8 cellular contexts compared by ENCODE assay signal in genomic region chr12:46383654-46384450, GRCh38. TPM values are rescaled to one million over a fixed set of nuclear protein-coding genes. Genes with fewer than 3 reads are reported as not detected.
DNase-seq lines count a peak whose midpoint lies in the region; ATAC-seq, FAIRE-seq and TF ChIP-seq lines count a peak whose summit lies in the region.

No MANE protein-coding gene starts in this region.

- peaks cover 2% of the 10 kb centered on the region for H3K79me1 ChIP-seq in neuronal stem cell (ENCODE audit: low read depth, low read length)

- H2BK12ac ChIP-seq in neuronal stem cell (ENCODE audit: low read length): peak overlapping the region; percentile 65

- no peaks in the 10 kb centered on the region for H3K36me3 ChIP-seq in neuronal stem cell (replicated peaks in 1 of 2; ENCODE audit: control insufficient read depth in 2 of 2, insufficient read depth in 2 of 2, low read length in 2 of 2)

- FAIRE-seq in GM19239 (lab: Jason Lieb, UNC): peak; percentile 83

- peak overlapping the region; percentile 57 for H2BK120ac ChIP-seq in neuronal stem cell (ENCODE audit: low read depth, low read length)

- H2AK5ac ChIP-seq in neuronal stem cell (ENCODE audit: low read depth, low read length): peak overlapping the region; percentile 96

- peaks cover 0 to 8% of the 10 kb centered on the region in 2 donors for H3K4me1 ChIP-seq in neuronal stem cell (ENCODE audit: control insufficient read depth in 2 of 2, insufficient read depth in 1 of 2, low read depth in 1 of 2, low read length in 2 of 2)

- peak; percentile 81 for DNase-seq in CD14-positive monocyte (ENCODE audit: low spot score)
- DNase-seq in GM19239 (ENCODE audit: insufficient read length, low spot score): no peak
- DNase-seq in activated effector memory CD4-positive, alpha-beta T cell treated with Interleukin-2 at 50 U/mL for 16 hours: peak; percentile 58
- peak; percentile 96 for DNase-seq in fibroblast of the conjunctiva (ENCODE audit: low read depth)
- DNase-seq in neuronal stem cell (ENCODE audit: low spot score): peak; percentile 21
- peak in 48 of 49 donors; percentile 35 to 97 (median 79) for DNase-seq in substantia nigra (lab: John Stamatoyannopoulos, UW)

- peak overlapping the region; percentile 97 for H3K23ac ChIP-seq in neuronal stem cell (ENCODE audit: low read depth, low read length, poor library complexity)

- no peaks in the 10 kb centered on the region for H3K9me3 Mint-ChIP-seq in CD14-positive monocyte

- no peak overlapping the region for H4K8ac ChIP-seq in neuronal stem cell (ENCODE audit: low read depth, low read length)

- peak overlapping the region; percentile 96 to 99 (median 98) for H3K27ac Mint-ChIP-seq in CD14-positive monocyte

- TF ChIP-seq CTCF in CD14-positive monocyte (IDR thresholded peaks at IDR 0.05): no peak

- no peaks in the 10 kb centered on the region for H3K27me3 Mint-ChIP-seq in CD14-positive monocyte (ENCODE audit: low read depth in 3 of 3)

- peaks cover 0 to 7% (median 0%) of the 10 kb centered on the region in 3 experiments for H3K27me3 ChIP-seq in neuronal stem cell (ENCODE audit: control insufficient read depth in 3 of 3, insufficient read depth in 3 of 3, low read depth in 1 of 3, low read length in 3 of 3)

- H4K91ac ChIP-seq in neuronal stem cell (ENCODE audit: low read depth, low read length, poor library complexity): peak overlapping the region; percentile 32

- H3K4me1 Mint-ChIP-seq in CD14-positive monocyte: peaks cover 51% of the 10 kb centered on the region

- H3K27ac ChIP-seq in neuronal stem cell (replicated peaks; ENCODE audit: low read length) (peak overlapping the region; percentile 79), substantia nigra (ENCODE audit: low read depth, low read length, poor library complexity, severe bottlenecking) (peak overlapping the region; percentile 98)

- H3K4me2 ChIP-seq in neuronal stem cell (ENCODE audit: insufficient read depth, low read length, poor library complexity, severe bottlenecking): peak overlapping the region; percentile 81

- ATAC-seq in HG03457 (IDR thresholded peaks at IDR 0.05; ENCODE audit: unreplicated experiment): peak; percentile 27

- peaks cover 2 to 3% of the 10 kb centered on the region in 2 donors for H3K9me3 ChIP-seq in neuronal stem cell (replicated peaks in 1 of 2; ENCODE audit: control insufficient read depth in 2 of 2, insufficient read depth in 1 of 2, low read depth in 1 of 2, low read length in 2 of 2)

- peak overlapping the region; percentile 83 to 92 for H3K4me3 Mint-ChIP-seq in CD14-positive monocyte

- H2BK15ac ChIP-seq in neuronal stem cell (ENCODE audit: low read length): peak overlapping the region; percentile 90

- H3K9ac ChIP-seq in neuronal stem cell (ENCODE audit: low read depth, low read length, poor library complexity): peak overlapping the region; percentile 94

- peak overlapping the region; percentile 99 for H3K18ac ChIP-seq in neuronal stem cell (ENCODE audit: low read length)

- peak overlapping the region; percentile 94 for H2AFZ ChIP-seq in neuronal stem cell (ENCODE audit: low read length)

- H3K4me3 ChIP-seq in neuronal stem cell (ENCODE audit: low read length in 2 of 2): peak overlapping the region; percentile 72 to 98

- H3K14ac ChIP-seq in neuronal stem cell (ENCODE audit: low read length): peak overlapping the region; percentile 97

- WGBS in neuronal stem cell (ENCODE audit: extremely low coverage in 2 of 2, insufficient read length in 2 of 2, insufficient replicate concordance in 1 of 2), 2 donors: no CpG with 5 or more reads among the region's 47 CpGs

- intact Hi-C loops in CD14-positive monocyte (cut with micrococcal nuclease): loop anchor here (1.0 to 5.0 kb wide), 3 partner anchors 12 to 283 kb away; partner anchors contain the start of gene SLC38A2 (in 1 of the 2)

- H2BK5ac ChIP-seq in neuronal stem cell (ENCODE audit: low read length): peak overlapping the region; percentile 83

- peak overlapping the region; percentile 91 for H3K4ac ChIP-seq in neuronal stem cell (ENCODE audit: low read length)

- H3K36me3 Mint-ChIP-seq in CD14-positive monocyte: no peaks in the 10 kb centered on the region

TF ChIP-seq in PFSK-1, 5 proteins besides CTCF, POLR2A, EP300 and RAD21:
- no peak for TF ChIP-seq SIN3A (IDR thresholded peaks at IDR 0.05; ENCODE audit: borderline replicate concordance, insufficient read depth, low read length)
- 0 out of 4 replicates have a peak, but pooled peaks of 1 of the 2 experiments have one; percentile 14 for TF ChIP-seq REST (IDR thresholded peaks at IDR 0.05; ENCODE audit: insufficient read depth in 1 of 2, low read depth in 2 of 2, low read length in 2 of 2)
- peak; percentile 31; the same call in 1 of the 2 replicates for TF ChIP-seq POLR2AphosphoS5 (IDR thresholded peaks at IDR 0.05; ENCODE audit: low read depth, low read length)
- TF ChIP-seq FOXP2 (optimal IDR thresholded peaks at IDR 0.05; ENCODE audit: borderline replicate concordance, extremely low read depth, extremely low read length, insufficient read depth): no peak
- no peak for TF ChIP-seq TAF1 (IDR thresholded peaks at IDR 0.05; ENCODE audit: borderline replicate concordance, insufficient read depth, low read length)

RNA-seq across cellular contexts. Expression of gene SLC38A2, which starts 11.3 kb away (rescaled TPM):
- polyA plus RNA-seq in CD14-positive monocyte: 10 to 100 TPM; 33.8 to 48.7 TPM
- polyA plus RNA-seq in PFSK-1 (2012; ENCODE audit: insufficient read length, low read depth): 101 TPM
- 168 TPM for polyA plus RNA-seq in neuronal stem cell (2013, experiment 1 of 2)
- polyA plus RNA-seq in neuronal stem cell (2013, experiment 2 of 2): 171 TPM
